Comparison of ENCODE assay signal across 1 cellular context in genomic region chr3:105040026-105040622, GRCh38.
TF ChIP-seq lines count a peak whose summit lies in the region.

No MANE protein-coding gene starts in this region.

TF ChIP-seq in SK-N-SH treated with all-trans-retinoic acid at 6 μM for 48 hours, 23 proteins besides CTCF, POLR2A, EP300 and RAD21 (continued from another document):
- no peak for TF ChIP-seq CSRNP3 (CRISPR knock-in tag; IDR thresholded peaks at IDR 0.05)
- TF ChIP-seq RARB (CRISPR knock-in tag; IDR thresholded peaks at IDR 0.05), result no peak
- TF ChIP-seq CREB5 (CRISPR knock-in tag; IDR thresholded peaks at IDR 0.05; ENCODE audit: low read depth), result no peak
- TF ChIP-seq PPARA (CRISPR knock-in tag; IDR thresholded peaks at IDR 0.05; ENCODE audit: borderline replicate concordance), result no peak
- TF ChIP-seq ZNF565 (CRISPR knock-in tag; conservative IDR thresholded peaks at IDR 0.05; ENCODE audit: low read depth), result no peak
- no peak for TF ChIP-seq ZNF8 (CRISPR knock-in tag; IDR thresholded peaks at IDR 0.05)
- no peak for TF ChIP-seq ISL1 (CRISPR knock-in tag; IDR thresholded peaks at IDR 0.05)
- TF ChIP-seq, protein P1, sequence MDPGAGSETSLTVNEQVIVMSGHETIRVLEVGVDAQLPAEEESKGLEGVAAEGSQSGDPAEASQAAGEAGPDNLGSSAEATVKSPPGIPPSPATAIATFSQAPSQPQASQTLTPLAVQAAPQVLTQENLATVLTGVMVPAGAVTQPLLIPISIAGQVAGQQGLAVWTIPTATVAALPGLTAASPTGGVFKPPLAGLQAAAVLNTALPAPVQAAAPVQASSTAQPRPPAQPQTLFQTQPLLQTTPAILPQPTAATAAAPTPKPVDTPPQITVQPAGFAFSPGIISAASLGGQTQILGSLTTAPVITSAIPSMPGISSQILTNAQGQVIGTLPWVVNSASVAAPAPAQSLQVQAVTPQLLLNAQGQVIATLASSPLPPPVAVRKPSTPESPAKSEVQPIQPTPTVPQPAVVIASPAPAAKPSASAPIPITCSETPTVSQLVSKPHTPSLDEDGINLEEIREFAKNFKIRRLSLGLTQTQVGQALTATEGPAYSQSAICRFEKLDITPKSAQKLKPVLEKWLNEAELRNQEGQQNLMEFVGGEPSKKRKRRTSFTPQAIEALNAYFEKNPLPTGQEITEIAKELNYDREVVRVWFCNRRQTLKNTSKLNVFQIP (CRISPR knock-in tag; IDR thresholded peaks at IDR 0.05; ENCODE audit: borderline replicate concordance, low read depth), result no peak
- TF ChIP-seq TOX (CRISPR knock-in tag; IDR thresholded peaks at IDR 0.05; ENCODE audit: borderline replicate concordance), result no peak
- TF ChIP-seq ZFP30 (CRISPR knock-in tag; IDR thresholded peaks at IDR 0.05), result no peak
- no peak for TF ChIP-seq ZC3H10 (CRISPR knock-in tag; IDR thresholded peaks at IDR 0.05)
- TF ChIP-seq GLIS3 (CRISPR knock-in tag; IDR thresholded peaks at IDR 0.05), result no peak
